9 cellular contexts compared by ENCODE assay signal in the genomic region with DNA sequence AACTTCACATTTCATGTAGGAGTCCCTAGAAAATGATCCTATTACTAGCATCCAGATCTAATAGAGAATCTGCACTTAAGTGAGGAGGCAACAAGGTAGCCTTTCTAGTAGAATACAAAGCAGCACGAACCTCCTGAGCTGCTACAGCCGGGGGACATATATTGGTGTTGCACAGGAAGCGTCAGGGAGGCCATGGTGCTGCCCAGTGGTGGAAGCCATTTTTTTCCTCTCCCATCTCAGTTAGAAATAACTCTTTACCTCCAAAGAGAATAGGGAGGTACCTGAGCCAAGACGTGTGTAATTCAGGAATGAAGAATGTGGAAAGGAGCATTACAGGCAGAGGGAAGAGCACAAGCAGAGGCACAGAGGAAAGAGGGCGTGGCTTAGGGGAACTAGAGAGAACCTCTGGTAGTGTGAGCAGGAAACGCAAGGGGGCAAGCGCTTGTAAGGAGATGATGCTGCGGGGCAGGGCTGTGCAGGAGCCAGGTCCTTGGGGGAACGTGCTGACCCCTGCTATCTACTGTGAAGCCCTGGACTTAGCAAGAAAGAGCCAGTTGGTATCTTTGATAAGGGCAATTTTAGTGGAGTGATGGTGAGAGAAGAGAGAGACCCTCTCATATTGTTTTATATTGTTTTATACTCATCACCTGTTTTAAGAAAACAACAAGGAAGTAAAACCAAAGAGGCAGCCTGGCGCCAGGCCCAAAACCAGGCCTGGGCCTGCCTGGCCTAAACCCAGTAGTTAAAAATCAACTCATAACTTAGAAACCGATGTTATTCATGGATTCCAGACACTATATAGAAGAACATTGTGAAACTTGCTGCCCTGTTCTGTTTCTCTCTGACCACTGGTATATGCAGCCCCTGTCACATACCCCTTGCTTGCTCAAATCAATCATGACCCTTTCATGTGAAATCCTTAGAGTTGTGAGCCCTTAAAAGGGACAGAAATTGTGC. TPM values are rescaled to one million over a fixed set of nuclear protein-coding genes. Genes with fewer than 3 reads are reported as not detected.
DNase-seq lines count a peak whose midpoint lies in the region; ATAC-seq, FAIRE-seq and TF ChIP-seq lines count a peak whose summit lies in the region.
"Had no signal": no experiment of that assay in that cellular context is flagged by ENCODE, and none has a peak within 500 bp of the region (broad histone marks: within the 10 kb centered on the region; RNA-seq: fewer than 3 reads in every experiment).

No MANE protein-coding gene starts in this region.

- H3K9me3 ChIP-seq in Loucy (ENCODE audit: insufficient read depth, low read depth, low read length): no peaks in the 10 kb centered on the region
- no peaks in the 10 kb centered on the region for H3K9me3 ChIP-seq in endothelial cell of umbilical vein (replicated peaks; ENCODE audit: control insufficient read depth, insufficient read depth, low read length)
- no peaks in the 10 kb centered on the region for H3K9me3 ChIP-seq in uterus

- POLR2A ChIA-PET in endothelial cell of umbilical vein (lab: Charles Lee): no interaction called here

- H3K79me2 ChIP-seq in Loucy (ENCODE audit: insufficient read depth, low read length): no peaks in the 10 kb centered on the region
- H3K79me2 ChIP-seq in endothelial cell of umbilical vein (ENCODE audit: control insufficient read depth, insufficient read depth, low read length): no peaks in the 10 kb centered on the region

- DNase-seq in activated CD4-positive, alpha-beta T cell treated with anti-CD3 and anti-CD28 coated beads for 4 hours: peak; percentile 47 to 63
- DNase-seq in endothelial cell of umbilical vein (ENCODE audit: low read depth, low spot score) (no peak), omental fat pad (ENCODE audit: low spot score) (no peak), uterus (no peak)
- peak; percentile 25 for DNase-seq in stimulated activated CD8-positive, alpha-beta memory T cell treated with anti-CD3 and anti-CD28 coated beads, Interleukin-12 subunit alpha, Interleukin-12 subunit beta, amount 100 ng/mL, for 4 hours (ENCODE audit: low read depth)
- DNase-seq: NCI-H526 treated with DMSO at 0.1 percent for 48 hours had no signal

- no peaks in the 10 kb centered on the region for H3F3A ChIP-seq in Loucy (ENCODE audit: low read depth)

- no peak overlapping the region for H3K27ac ChIP-seq in endothelial cell of umbilical vein (ENCODE audit: insufficient read depth, low read depth, low read length)
- H3K27ac ChIP-seq in uterus: no peak overlapping the region

- dilution Hi-C loops in endothelial cell of umbilical vein (cut with MboI; ENCODE audit: extremely low pct_ligation_motif_present, low sequenced_read_pairs): no loop called here

- CTCF ChIA-PET in endothelial cell of umbilical vein (lab: Charles Lee): no interaction called here

- H4K20me1 ChIP-seq in Loucy (ENCODE audit: insufficient read depth, low read length, poor library complexity, severe bottlenecking) (no peaks in the 10 kb centered on the region), endothelial cell of umbilical vein (replicated peaks; ENCODE audit: control insufficient read depth, extremely low read depth, insufficient read depth, low read length) (no peaks in the 10 kb centered on the region)

- H3K4me1 ChIP-seq in Loucy (ENCODE audit: insufficient read depth, low read length, poor library complexity, severe bottlenecking) (peaks cover 16% of the 10 kb centered on the region), endothelial cell of umbilical vein (ENCODE audit: control insufficient read depth, extremely low read depth, insufficient read depth, low read length) (no peaks in the 10 kb centered on the region), uterus (no peaks in the 10 kb centered on the region)

- BruUV-seq in endothelial cell of umbilical vein (replicated peaks; lab: Mats Ljungman, UMichigan): no TSS peak

- H3K27me3 ChIP-seq in Loucy (ENCODE audit: insufficient read depth, low read length, poor library complexity, severe bottlenecking) (no peaks in the 10 kb centered on the region), endothelial cell of umbilical vein (ENCODE audit: control insufficient read depth in 2 of 2, insufficient read depth in 2 of 2, low read length in 2 of 2) (peaks cover 4 to 12% of the 10 kb centered on the region in 2 experiments), uterus (no peaks in the 10 kb centered on the region)

- H3K9ac ChIP-seq in Loucy (ENCODE audit: low read depth, low read length, poor library complexity, severe bottlenecking): no peak overlapping the region
- no peak overlapping the region for H3K9ac ChIP-seq in endothelial cell of umbilical vein (replicated peaks; ENCODE audit: extremely low read depth, insufficient read depth, low read length)

- no peak overlapping the region for H3K4me3 ChIP-seq in Loucy (ENCODE audit: low read length, poor library complexity, severe bottlenecking)
- H3K4me3 ChIP-seq in endothelial cell of umbilical vein (replicated peaks in 1 of 3; ENCODE audit: insufficient read depth in 1 of 3, low read depth in 1 of 3, low read length in 3 of 3): no peak overlapping the region
- H3K4me3 ChIP-seq in uterus: no peak overlapping the region

- FAIRE-seq in endothelial cell of umbilical vein (lab: Jason Lieb, UNC): no peak

- TF ChIP-seq POLR2A in endothelial cell of umbilical vein (IDR thresholded peaks at IDR 0.05; ENCODE audit: low read depth, low read length) (no peak), uterus (IDR thresholded peaks at IDR 0.05) (no peak)

- intact Hi-C loops in endothelial cell of umbilical vein (cut with micrococcal nuclease) (no loop called here), uterus (cut with DNase I; ENCODE audit: low total_unique reads) (no loop called here)

- no peaks in the 10 kb centered on the region for H3K9me1 ChIP-seq in endothelial cell of umbilical vein (replicated peaks; ENCODE audit: control insufficient read depth, extremely low read depth, insufficient read depth, low read length)

- H3K36me3 ChIP-seq in Loucy (ENCODE audit: insufficient read depth, low read length) (no peaks in the 10 kb centered on the region), endothelial cell of umbilical vein (ENCODE audit: control insufficient read depth in 2 of 2, extremely low read depth in 1 of 2, insufficient read depth in 2 of 2, low read length in 2 of 2) (no peaks in the 10 kb centered on the region), uterus (no peaks in the 10 kb centered on the region)

- TF ChIP-seq CTCF in Loucy (conservative IDR thresholded peaks at IDR 0.05; ENCODE audit: low read length) (no peak), endothelial cell of umbilical vein (IDR thresholded peaks at IDR 0.05; ENCODE audit: extremely low read depth in 1 of 2, insufficient read depth in 1 of 2, low read depth in 1 of 2, low read length in 2 of 2) (no peak), omental fat pad (IDR thresholded peaks at IDR 0.05) (no peak), uterus (IDR thresholded peaks at IDR 0.05) (no peak)

- ATAC-seq in omental fat pad (ENCODE audit: low FRiP score): no peak
- no peak for ATAC-seq in GM19395 (IDR thresholded peaks at IDR 0.05; ENCODE audit: unreplicated experiment)
- no peak for ATAC-seq in GM21390 (IDR thresholded peaks at IDR 0.05; ENCODE audit: unreplicated experiment)

- no peak overlapping the region for H3K4me2 ChIP-seq in Loucy (ENCODE audit: low read depth, low read length, poor library complexity, severe bottlenecking)
- no peak overlapping the region for H3K4me2 ChIP-seq in endothelial cell of umbilical vein (ENCODE audit: insufficient read depth, low read length)

- peak overlapping the region; percentile 67; the same call in 1 of the 2 replicates for H2AFZ ChIP-seq in Loucy (ENCODE audit: low read length)
- H2AFZ ChIP-seq in endothelial cell of umbilical vein (ENCODE audit: low read depth, low read length): peak overlapping the region; percentile 56

- H3K9me2 ChIP-seq in Loucy (replicated peaks; ENCODE audit: low read depth, low read length): no peaks in the 10 kb centered on the region

TF ChIP-seq in endothelial cell of umbilical vein, 7 proteins besides CTCF, POLR2A, EP300 and RAD21:
- TF ChIP-seq POLR2AphosphoS5 (IDR thresholded peaks at IDR 0.05; ENCODE audit: insufficient read depth, low read depth, low read length) (no peak), GATA2 (IDR thresholded peaks at IDR 0.05; ENCODE audit: insufficient read depth, insufficient read length, low read depth, low read length) (no peak), MAX (IDR thresholded peaks at IDR 0.05; ENCODE audit: insufficient read depth, insufficient read length) (no peak), MYC (IDR thresholded peaks at IDR 0.05; ENCODE audit: low read depth, low read length) (no peak), FOS (IDR thresholded peaks at IDR 0.05; ENCODE audit: borderline replicate concordance, insufficient read depth, low read length) (no peak), EZH2 (IDR thresholded peaks at IDR 0.05; ENCODE audit: borderline replicate concordance, low read depth, low read length, severe bottlenecking) (no peak), JUN (IDR thresholded peaks at IDR 0.05; ENCODE audit: borderline replicate concordance, insufficient read depth, insufficient read length, low read depth) (no peak)
TF ChIP-seq in endothelial cell of umbilical vein: peak in this region for 0.

RNA-seq across cellular contexts. Expression of gene TTC39C, which starts 50.0 kb away (rescaled TPM):
- total RNA-seq in endothelial cell of umbilical vein (3.9 and 6.2 TPM in 2 replicates), omental fat pad (10 to 100 TPM; 24.7 to 39.1 (median 34.2) TPM), uterus (10 to 100 TPM; 25.6 to 50.6 (median 33.5) TPM)
- 0.56 and 0.61 TPM in 2 replicates for polyA plus RNA-seq in endothelial cell of umbilical vein
- 0.94 and 1.0 TPM in 2 replicates for polyA plus RNA-seq in endothelial cell of umbilical vein (2011; cell fraction: cytosol; rRNA removed)
- polyA plus RNA-seq in endothelial cell of umbilical vein (2011; cell fraction: nucleus; rRNA removed): 3.3 and 4.3 TPM in 2 replicates
- 2.0 and 2.7 TPM in 2 replicates for polyA plus RNA-seq in endothelial cell of umbilical vein (2012)
- polyA minus RNA-seq in endothelial cell of umbilical vein: 1.1 and 1.8 TPM in 2 replicates
- polyA minus RNA-seq in endothelial cell of umbilical vein (2011; cell fraction: cytosol; rRNA and poly(A)+ RNA removed): 35.9 TPM
- 2.4 and 2.7 TPM in 2 replicates for polyA minus RNA-seq in endothelial cell of umbilical vein (2011; cell fraction: nucleus; rRNA and poly(A)+ RNA removed)

Comparison
In these comparisons a context has a peak if more than half of its experiments do, and no peak if none do; other contexts are left out.
1. DNase-seq: peak in activated CD4-positive, alpha-beta T cell treated with anti-CD3 and anti-CD28 coated beads for 4 hours (2 of 2) and stimulated activated CD8-positive, alpha-beta memory T cell treated with anti-CD3 and anti-CD28 coated beads, Interleukin-12 subunit alpha, Interleukin-12 subunit beta, amount 100 ng/mL, for 4 hours (single experiment); none in endothelial cell of umbilical vein (single experiment), omental fat pad (single experiment) and uterus (0 of 2).